ENCODE assay signal across 8 cellular contexts in the genomic region with DNA sequence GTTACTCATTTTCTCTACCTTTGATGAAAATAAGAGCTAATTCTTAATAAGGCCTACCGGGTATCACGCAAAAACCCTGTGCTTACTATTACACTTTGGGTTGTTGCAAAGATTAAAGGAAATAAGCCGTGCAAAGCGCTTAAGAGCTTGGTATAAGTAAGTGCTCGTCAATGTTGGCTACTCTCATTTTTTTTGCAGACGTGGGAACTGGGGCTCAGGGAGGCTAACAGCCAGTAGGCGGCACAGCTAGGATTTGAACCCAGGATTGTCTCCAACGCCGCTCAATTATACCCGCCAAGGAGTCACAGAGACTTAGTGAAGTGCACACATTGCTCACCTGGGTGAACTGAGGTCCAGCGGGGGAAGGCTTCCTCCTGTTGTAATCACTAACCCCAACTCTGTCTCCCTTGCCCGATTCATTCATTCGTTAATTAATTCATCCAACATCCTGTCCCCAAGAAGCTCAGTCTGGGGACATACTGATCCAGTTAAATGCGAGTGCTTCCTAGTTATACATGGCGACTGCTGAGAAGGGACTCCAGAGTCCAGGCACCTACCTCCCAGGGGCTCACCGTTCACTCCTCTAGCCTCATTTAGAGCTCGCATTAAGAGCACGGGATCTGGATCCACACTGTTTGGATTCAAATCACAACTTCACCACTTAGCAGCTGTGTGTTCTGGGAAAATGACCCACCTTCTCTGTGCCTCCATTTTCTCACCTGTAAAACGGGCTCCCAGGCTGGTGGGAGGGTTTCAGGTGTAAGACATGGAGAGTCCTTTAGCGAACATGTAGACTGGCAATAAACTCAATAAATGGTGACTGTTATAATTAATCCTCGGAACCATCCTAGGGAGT. TPM values are rescaled to one million over a fixed set of nuclear protein-coding genes. Genes with fewer than 3 reads are reported as not detected.
DNase-seq lines count a peak whose midpoint lies in the region; ATAC-seq lines count a peak whose summit lies in the region.

No MANE protein-coding gene starts in this region.

- no peaks in the 10 kb centered on the region for H3K9me3 ChIP-seq in stomach smooth muscle (ENCODE audit: control insufficient read depth in 2 of 2, low read length in 2 of 2)

- peak; percentile 48 for DNase-seq in Daoy (ENCODE audit: low read depth)
- DNase-seq in Kasumi-1 (lab: John Stamatoyannopoulos, UW) = peak; percentile 40 to 60
- DNase-seq in kidney glomerular epithelial cell (lab: John Stamatoyannopoulos, UW) = peak; percentile 31
- no peak for DNase-seq in HCEC 1CT
- no peak for DNase-seq in NCI-H748 treated with DMSO at 0.1 percent for 48 hours (lab: John Stamatoyannopoulos, UW)

- no peak for ATAC-seq in HG02798 (IDR thresholded peaks at IDR 0.05; ENCODE audit: poor library complexity, unreplicated experiment)

- peaks cover 53% of the 10 kb centered on the region for H3K4me1 ChIP-seq in stomach smooth muscle (ENCODE audit: control insufficient read depth, insufficient read depth, low read length)

- H3K4me3 ChIP-seq in stomach smooth muscle (ENCODE audit: low read length in 2 of 2) = peak overlapping the region; percentile 65 to 89

- H3K27ac ChIP-seq in angular gyrus (ENCODE audit: low read depth, low read length) (peak overlapping the region; percentile 87), stomach smooth muscle (ENCODE audit: low read length) (peak overlapping the region; percentile 95)

- peak overlapping the region; percentile 67 to 95 for H3K9ac ChIP-seq in stomach smooth muscle (ENCODE audit: low read length in 2 of 2)

- H3K27me3 ChIP-seq in stomach smooth muscle (ENCODE audit: control insufficient read depth in 1 of 2, insufficient read depth in 2 of 2, low read length in 2 of 2) = no peaks in the 10 kb centered on the region

- H3K36me3 ChIP-seq in stomach smooth muscle (ENCODE audit: control insufficient read depth in 2 of 2, insufficient read depth in 2 of 2, low read length in 2 of 2) = peaks cover 0 to 4% of the 10 kb centered on the region in 2 donors

RNA-seq across cellular contexts. Expression of a gene that starts 0.9 kb away (rescaled TPM):
- total RNA-seq in Daoy (2014; rRNA removed; shearing (Covaris generic)) = 57.8 and 84.1 TPM in 2 replicates

RNA-seq across cellular contexts. Expression of a gene that starts 27.9 kb away (rescaled TPM):
- 9.5 and 12.7 TPM in 2 replicates for total RNA-seq in Daoy (2014; rRNA removed; shearing (Covaris generic))

RNA-seq across cellular contexts. Expression of a gene that starts 37.5 kb away (rescaled TPM):
- 9.8 and 19.2 TPM in 2 replicates for total RNA-seq in Daoy (2014; rRNA removed; shearing (Covaris generic))

RNA-seq across cellular contexts. Expression of a gene that starts 47.1 kb away (rescaled TPM):
- not detected in 2 replicates for total RNA-seq in Daoy (2014; rRNA removed; shearing (Covaris generic))

Comparison
In these comparisons a context has a peak if more than half of its experiments do, and no peak if none do; other contexts are left out.
1. DNase-seq: peak in Daoy (single experiment), Kasumi-1 (2 of 2) and kidney glomerular epithelial cell (single experiment); none in HCEC 1CT (single experiment) and NCI-H748 treated with DMSO at 0.1 percent for 48 hours (single experiment).